In the genomic region with DNA sequence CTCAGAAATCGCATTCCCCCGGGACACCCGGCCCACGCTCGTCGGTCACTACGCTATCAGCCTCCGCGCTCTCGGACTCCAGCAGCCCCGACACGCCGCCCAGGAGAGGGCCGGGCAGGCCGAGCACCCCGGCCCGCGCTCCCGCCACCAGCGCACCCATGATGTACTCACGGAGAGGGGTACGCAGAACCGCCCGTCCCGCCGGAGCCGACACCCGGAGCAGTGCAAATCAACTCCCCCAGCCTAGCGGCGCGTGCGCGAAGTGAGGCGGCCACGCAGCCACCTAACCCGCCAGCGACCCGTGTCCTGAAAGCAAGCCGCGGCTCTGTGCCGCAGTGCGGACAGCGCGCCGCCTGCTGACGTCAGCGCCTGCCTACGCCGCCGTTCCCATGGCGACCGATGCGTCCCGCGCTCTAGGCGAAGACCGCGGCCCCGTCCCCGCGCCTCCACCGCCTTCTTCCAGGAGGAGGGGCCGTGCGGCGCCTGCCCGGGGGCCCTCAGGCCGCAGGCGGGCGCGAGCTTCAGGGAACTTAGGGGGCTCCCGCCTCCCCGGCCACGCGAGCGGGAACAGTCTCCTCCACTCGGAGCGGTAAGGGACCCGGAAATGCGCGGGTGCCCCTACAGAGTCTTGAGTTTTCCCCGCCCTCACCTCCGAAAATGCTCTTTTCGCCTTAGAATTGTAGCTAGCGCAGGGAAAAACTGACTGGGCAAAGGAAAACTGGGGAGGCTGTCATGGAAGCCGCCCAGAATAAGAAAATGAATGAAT, we compare ENCODE assay signal across 1 cellular context.
TF ChIP-seq lines count a peak whose summit lies in the region.

A gene (minus strand): TSS at position 329 of the 766 bp plus-strand sequence. CDS start 5,503 bp downstream, outside the sequence.

TF ChIP-seq in HepG2, 621 proteins besides CTCF, POLR2A, EP300 and RAD21 (continued from another document and continues in another):
- TF ChIP-seq, protein P1, sequence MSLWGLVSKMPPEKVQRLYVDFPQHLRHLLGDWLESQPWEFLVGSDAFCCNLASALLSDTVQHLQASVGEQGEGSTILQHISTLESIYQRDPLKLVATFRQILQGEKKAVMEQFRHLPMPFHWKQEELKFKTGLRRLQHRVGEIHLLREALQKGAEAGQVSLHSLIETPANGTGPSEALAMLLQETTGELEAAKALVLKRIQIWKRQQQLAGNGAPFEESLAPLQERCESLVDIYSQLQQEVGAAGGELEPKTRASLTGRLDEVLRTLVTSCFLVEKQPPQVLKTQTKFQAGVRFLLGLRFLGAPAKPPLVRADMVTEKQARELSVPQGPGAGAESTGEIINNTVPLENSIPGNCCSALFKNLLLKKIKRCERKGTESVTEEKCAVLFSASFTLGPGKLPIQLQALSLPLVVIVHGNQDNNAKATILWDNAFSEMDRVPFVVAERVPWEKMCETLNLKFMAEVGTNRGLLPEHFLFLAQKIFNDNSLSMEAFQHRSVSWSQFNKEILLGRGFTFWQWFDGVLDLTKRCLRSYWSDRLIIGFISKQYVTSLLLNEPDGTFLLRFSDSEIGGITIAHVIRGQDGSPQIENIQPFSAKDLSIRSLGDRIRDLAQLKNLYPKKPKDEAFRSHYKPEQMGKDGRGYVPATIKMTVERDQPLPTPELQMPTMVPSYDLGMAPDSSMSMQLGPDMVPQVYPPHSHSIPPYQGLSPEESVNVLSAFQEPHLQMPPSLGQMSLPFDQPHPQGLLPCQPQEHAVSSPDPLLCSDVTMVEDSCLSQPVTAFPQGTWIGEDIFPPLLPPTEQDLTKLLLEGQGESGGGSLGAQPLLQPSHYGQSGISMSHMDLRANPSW (CRISPR knock-in tag; IDR thresholded peaks at IDR 0.05; ENCODE audit: borderline replicate concordance) = no peak; the same call in 1 of the 2 replicates
- TF ChIP-seq ZNF34 (CRISPR knock-in tag; IDR thresholded peaks at IDR 0.05; ENCODE audit: borderline replicate concordance) (peak; percentile 2; the same call in 1 of the 2 replicates), ZSCAN9 (CRISPR knock-in tag; IDR thresholded peaks at IDR 0.05; ENCODE audit: borderline replicate concordance) (no peak), ZBTB7A (CRISPR knock-in tag; IDR thresholded peaks at IDR 0.05) (peak; percentile 63; the same call in 1 of the 2 replicates), ZNF337 (CRISPR knock-in tag; IDR thresholded peaks at IDR 0.05; ENCODE audit: borderline replicate concordance, low read depth) (no peak), ERF (CRISPR knock-in tag; IDR thresholded peaks at IDR 0.05) (peak; percentile 96), SMAD9 (CRISPR knock-in tag; IDR thresholded peaks at IDR 0.05) (no peak), ZNF720 (CRISPR knock-in tag; IDR thresholded peaks at IDR 0.05) (no peak), HNRNPK (IDR thresholded peaks at IDR 0.05; ENCODE audit: low read depth, low read length, poor library complexity, severe bottlenecking) (peak; percentile 48), SETDB1 (CRISPR knock-in tag; IDR thresholded peaks at IDR 0.05; ENCODE audit: borderline replicate concordance) (no peak), ZNF547 (CRISPR knock-in tag; IDR thresholded peaks at IDR 0.05) (peak; percentile 97), ZNF766 (CRISPR knock-in tag; IDR thresholded peaks at IDR 0.05; ENCODE audit: borderline replicate concordance) (peak; percentile 98; the same call in 1 of the 2 replicates), ZNF468 (CRISPR knock-in tag; IDR thresholded peaks at IDR 0.05) (peak; percentile 91; the same call in 1 of the 2 replicates), MAFK (conservative IDR thresholded peaks at IDR 0.05 in 1 of 2, IDR thresholded peaks at IDR 0.05 in 1 of 2; ENCODE audit: low read length in 2 of 2) (peak; percentile 82 to 89), ZNF670 (CRISPR knock-in tag; IDR thresholded peaks at IDR 0.05; ENCODE audit: borderline replicate concordance) (peak; percentile 71; the same call in 1 of the 2 replicates), GZF1 (CRISPR knock-in tag; IDR thresholded peaks at IDR 0.05) (peak; percentile 87; the same call in 1 of the 2 replicates), MZF1 (CRISPR knock-in tag; IDR thresholded peaks at IDR 0.05; ENCODE audit: borderline replicate concordance) (0 out of 2 replicates have a peak, but pooled peaks have one; percentile 65), ZNF709 (CRISPR knock-in tag; IDR thresholded peaks at IDR 0.05) (peak; percentile 93), ATRX (CRISPR knock-in tag; IDR thresholded peaks at IDR 0.05; ENCODE audit: borderline replicate concordance) (no peak), CBX5 (CRISPR knock-in tag; IDR thresholded peaks at IDR 0.05; ENCODE audit: borderline replicate concordance) (peak; percentile 43; the same call in 1 of the 2 replicates), HMGA1 (CRISPR knock-in tag; conservative IDR thresholded peaks at IDR 0.05) (no peak), ZNF367 (CRISPR knock-in tag; IDR thresholded peaks at IDR 0.05; ENCODE audit: borderline replicate concordance) (no peak; the same call in 1 of the 2 replicates), NRL (CRISPR knock-in tag; IDR thresholded peaks at IDR 0.05; ENCODE audit: borderline replicate concordance) (peak; percentile 97), HMG20B (CRISPR knock-in tag; conservative IDR thresholded peaks at IDR 0.05) (peak; percentile 4)
- TF ChIP-seq, protein P2, sequence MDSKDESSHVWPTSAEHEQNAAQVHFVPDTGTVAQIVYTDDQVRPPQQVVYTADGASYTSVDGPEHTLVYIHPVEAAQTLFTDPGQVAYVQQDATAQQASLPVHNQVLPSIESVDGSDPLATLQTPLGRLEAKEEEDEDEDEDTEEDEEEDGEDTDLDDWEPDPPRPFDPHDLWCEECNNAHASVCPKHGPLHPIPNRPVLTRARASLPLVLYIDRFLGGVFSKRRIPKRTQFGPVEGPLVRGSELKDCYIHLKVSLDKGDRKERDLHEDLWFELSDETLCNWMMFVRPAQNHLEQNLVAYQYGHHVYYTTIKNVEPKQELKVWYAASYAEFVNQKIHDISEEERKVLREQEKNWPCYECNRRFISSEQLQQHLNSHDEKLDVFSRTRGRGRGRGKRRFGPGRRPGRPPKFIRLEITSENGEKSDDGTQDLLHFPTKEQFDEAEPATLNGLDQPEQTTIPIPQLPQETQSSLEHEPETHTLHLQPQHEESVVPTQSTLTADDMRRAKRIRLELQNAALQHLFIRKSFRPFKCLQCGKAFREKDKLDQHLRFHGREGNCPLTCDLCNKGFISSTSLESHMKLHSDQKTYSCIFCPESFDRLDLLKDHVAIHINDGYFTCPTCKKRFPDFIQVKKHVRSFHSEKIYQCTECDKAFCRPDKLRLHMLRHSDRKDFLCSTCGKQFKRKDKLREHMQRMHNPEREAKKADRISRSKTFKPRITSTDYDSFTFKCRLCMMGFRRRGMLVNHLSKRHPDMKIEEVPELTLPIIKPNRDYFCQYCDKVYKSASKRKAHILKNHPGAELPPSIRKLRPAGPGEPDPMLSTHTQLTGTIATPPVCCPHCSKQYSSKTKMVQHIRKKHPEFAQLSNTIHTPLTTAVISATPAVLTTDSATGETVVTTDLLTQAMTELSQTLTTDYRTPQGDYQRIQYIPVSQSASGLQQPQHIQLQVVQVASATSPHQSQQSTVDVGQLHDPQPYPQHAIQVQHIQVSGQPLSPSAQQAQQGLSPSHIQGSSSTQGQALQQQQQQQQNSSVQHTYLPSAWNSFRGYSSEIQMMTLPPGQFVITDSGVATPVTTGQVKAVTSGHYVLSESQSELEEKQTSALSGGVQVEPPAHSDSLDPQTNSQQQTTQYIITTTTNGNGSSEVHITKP (CRISPR knock-in tag; IDR thresholded peaks at IDR 0.05; ENCODE audit: low read depth) = peak; percentile 68; the same call in 1 of the 2 replicates
- TF ChIP-seq, protein P3, sequence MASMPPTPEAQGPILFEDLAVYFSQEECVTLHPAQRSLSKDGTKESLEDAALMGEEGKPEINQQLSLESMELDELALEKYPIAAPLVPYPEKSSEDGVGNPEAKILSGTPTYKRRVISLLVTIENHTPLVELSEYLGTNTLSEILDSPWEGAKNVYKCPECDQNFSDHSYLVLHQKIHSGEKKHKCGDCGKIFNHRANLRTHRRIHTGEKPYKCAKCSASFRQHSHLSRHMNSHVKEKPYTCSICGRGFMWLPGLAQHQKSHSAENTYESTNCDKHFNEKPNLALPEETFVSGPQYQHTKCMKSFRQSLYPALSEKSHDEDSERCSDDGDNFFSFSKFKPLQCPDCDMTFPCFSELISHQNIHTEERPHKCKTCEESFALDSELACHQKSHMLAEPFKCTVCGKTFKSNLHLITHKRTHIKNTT (CRISPR knock-in tag; IDR thresholded peaks at IDR 0.05) = no peak
- TF ChIP-seq, protein P4, sequence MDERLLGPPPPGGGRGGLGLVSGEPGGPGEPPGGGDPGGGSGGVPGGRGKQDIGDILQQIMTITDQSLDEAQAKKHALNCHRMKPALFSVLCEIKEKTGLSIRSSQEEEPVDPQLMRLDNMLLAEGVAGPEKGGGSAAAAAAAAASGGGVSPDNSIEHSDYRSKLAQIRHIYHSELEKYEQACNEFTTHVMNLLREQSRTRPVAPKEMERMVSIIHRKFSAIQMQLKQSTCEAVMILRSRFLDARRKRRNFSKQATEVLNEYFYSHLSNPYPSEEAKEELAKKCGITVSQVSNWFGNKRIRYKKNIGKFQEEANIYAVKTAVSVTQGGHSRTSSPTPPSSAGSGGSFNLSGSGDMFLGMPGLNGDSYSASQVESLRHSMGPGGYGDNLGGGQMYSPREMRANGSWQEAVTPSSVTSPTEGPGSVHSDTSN (CRISPR knock-in tag; IDR thresholded peaks at IDR 0.05) = no peak
- TF ChIP-seq, protein P5, sequence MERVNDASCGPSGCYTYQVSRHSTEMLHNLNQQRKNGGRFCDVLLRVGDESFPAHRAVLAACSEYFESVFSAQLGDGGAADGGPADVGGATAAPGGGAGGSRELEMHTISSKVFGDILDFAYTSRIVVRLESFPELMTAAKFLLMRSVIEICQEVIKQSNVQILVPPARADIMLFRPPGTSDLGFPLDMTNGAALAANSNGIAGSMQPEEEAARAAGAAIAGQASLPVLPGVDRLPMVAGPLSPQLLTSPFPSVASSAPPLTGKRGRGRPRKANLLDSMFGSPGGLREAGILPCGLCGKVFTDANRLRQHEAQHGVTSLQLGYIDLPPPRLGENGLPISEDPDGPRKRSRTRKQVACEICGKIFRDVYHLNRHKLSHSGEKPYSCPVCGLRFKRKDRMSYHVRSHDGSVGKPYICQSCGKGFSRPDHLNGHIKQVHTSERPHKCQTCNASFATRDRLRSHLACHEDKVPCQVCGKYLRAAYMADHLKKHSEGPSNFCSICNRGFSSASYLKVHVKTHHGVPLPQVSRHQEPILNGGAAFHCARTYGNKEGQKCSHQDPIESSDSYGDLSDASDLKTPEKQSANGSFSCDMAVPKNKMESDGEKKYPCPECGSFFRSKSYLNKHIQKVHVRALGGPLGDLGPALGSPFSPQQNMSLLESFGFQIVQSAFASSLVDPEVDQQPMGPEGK (CRISPR knock-in tag; IDR thresholded peaks at IDR 0.05) = peak; percentile 94
- TF ChIP-seq, protein P6, sequence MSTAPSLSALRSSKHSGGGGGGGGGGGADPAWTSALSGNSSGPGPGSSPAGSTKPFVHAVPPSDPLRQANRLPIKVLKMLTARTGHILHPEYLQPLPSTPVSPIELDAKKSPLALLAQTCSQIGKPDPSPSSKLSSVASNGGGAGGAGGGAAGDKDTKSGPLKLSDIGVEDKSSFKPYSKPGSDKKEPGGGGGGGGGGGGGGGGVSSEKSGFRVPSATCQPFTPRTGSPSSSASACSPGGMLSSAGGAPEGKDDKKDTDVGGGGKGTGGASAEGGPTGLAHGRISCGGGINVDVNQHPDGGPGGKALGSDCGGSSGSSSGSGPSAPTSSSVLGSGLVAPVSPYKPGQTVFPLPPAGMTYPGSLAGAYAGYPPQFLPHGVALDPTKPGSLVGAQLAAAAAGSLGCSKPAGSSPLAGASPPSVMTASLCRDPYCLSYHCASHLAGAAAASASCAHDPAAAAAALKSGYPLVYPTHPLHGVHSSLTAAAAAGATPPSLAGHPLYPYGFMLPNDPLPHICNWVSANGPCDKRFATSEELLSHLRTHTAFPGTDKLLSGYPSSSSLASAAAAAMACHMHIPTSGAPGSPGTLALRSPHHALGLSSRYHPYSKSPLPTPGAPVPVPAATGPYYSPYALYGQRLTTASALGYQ (CRISPR knock-in tag; IDR thresholded peaks at IDR 0.05) = peak; percentile 77; the same call in 1 of the 2 replicates
- TF ChIP-seq, protein P7, sequence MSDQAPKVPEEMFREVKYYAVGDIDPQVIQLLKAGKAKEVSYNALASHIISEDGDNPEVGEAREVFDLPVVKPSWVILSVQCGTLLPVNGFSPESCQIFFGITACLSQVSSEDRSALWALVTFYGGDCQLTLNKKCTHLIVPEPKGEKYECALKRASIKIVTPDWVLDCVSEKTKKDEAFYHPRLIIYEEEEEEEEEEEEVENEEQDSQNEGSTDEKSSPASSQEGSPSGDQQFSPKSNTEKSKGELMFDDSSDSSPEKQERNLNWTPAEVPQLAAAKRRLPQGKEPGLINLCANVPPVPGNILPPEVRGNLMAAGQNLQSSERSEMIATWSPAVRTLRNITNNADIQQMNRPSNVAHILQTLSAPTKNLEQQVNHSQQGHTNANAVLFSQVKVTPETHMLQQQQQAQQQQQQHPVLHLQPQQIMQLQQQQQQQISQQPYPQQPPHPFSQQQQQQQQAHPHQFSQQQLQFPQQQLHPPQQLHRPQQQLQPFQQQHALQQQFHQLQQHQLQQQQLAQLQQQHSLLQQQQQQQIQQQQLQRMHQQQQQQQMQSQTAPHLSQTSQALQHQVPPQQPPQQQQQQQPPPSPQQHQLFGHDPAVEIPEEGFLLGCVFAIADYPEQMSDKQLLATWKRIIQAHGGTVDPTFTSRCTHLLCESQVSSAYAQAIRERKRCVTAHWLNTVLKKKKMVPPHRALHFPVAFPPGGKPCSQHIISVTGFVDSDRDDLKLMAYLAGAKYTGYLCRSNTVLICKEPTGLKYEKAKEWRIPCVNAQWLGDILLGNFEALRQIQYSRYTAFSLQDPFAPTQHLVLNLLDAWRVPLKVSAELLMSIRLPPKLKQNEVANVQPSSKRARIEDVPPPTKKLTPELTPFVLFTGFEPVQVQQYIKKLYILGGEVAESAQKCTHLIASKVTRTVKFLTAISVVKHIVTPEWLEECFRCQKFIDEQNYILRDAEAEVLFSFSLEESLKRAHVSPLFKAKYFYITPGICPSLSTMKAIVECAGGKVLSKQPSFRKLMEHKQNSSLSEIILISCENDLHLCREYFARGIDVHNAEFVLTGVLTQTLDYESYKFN (CRISPR knock-in tag; conservative IDR thresholded peaks at IDR 0.05) = peak; percentile 64
- TF ChIP-seq, protein P8, sequence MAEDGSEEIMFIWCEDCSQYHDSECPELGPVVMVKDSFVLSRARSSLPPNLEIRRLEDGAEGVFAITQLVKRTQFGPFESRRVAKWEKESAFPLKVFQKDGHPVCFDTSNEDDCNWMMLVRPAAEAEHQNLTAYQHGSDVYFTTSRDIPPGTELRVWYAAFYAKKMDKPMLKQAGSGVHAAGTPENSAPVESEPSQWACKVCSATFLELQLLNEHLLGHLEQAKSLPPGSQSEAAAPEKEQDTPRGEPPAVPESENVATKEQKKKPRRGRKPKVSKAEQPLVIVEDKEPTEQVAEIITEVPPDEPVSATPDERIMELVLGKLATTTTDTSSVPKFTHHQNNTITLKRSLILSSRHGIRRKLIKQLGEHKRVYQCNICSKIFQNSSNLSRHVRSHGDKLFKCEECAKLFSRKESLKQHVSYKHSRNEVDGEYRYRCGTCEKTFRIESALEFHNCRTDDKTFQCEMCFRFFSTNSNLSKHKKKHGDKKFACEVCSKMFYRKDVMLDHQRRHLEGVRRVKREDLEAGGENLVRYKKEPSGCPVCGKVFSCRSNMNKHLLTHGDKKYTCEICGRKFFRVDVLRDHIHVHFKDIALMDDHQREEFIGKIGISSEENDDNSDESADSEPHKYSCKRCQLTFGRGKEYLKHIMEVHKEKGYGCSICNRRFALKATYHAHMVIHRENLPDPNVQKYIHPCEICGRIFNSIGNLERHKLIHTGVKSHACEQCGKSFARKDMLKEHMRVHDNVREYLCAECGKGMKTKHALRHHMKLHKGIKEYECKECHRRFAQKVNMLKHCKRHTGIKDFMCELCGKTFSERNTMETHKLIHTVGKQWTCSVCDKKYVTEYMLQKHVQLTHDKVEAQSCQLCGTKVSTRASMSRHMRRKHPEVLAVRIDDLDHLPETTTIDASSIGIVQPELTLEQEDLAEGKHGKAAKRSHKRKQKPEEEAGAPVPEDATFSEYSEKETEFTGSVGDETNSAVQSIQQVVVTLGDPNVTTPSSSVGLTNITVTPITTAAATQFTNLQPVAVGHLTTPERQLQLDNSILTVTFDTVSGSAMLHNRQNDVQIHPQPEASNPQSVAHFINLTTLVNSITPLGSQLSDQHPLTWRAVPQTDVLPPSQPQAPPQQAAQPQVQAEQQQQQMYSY (CRISPR knock-in tag; IDR thresholded peaks at IDR 0.05) = peak; percentile 60; the same call in 1 of the 2 replicates
